ENCODE assay signal across 1 cellular context in genomic region chr11:68383976-68384501, GRCh38.
A peak's percentile ranks its signal among the peaks of the same experiment; 100 is the strongest.
TF ChIP-seq lines count a peak whose summit lies in the region.

No MANE protein-coding gene starts in this region.

TF ChIP-seq in A549, 52 proteins besides CTCF, POLR2A, EP300 and RAD21 (continued from another document):
- TF ChIP-seq USF2 (IDR thresholded peaks at IDR 0.05) (0 out of 2 replicates have a peak, but pooled peaks have one; percentile 13), CHD4 (IDR thresholded peaks at IDR 0.05; ENCODE audit: borderline replicate concordance) (no peak), RNF2 (IDR thresholded peaks at IDR 0.05; ENCODE audit: borderline replicate concordance, low read depth) (no peak), MAZ (IDR thresholded peaks at IDR 0.05; ENCODE audit: borderline replicate concordance, low read depth, low read length) (0 out of 2 replicates have a peak, but pooled peaks have one; percentile 5), EHF (CRISPR knock-in tag; IDR thresholded peaks at IDR 0.05) (peak; percentile 82; the same call in 1 of the 2 replicates), SREBF2 (IDR thresholded peaks at IDR 0.05) (no peak)
